ENCODE assay signal across 8 cellular contexts in the genomic region with DNA sequence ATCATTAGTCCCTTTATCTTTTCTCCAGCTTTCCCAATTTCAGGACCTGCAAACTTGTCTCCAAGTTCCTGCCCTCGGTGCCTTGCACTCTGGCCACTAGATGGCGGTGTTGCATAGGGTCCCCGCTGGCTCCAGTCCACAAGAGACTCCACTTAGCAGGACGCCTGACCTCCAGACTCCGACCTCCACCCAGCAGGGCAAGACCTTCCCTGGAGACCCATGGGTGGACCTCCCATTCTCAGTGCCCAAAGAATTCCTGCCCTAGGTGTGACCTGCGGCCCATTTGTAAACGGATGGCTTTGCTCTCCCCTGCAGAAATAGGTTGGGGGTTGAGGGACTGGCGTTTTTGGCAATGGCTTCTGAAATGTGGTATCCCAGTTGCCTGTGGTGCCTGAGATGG.
A peak's percentile ranks its signal among the peaks of the same experiment; 100 is the strongest.
DNase-seq lines count a peak whose midpoint lies in the region; ATAC-seq and TF ChIP-seq lines count a peak whose summit lies in the region.

No MANE protein-coding gene starts in this region.

- no peak overlapping the region for H3K4me3 Mint-ChIP-seq in T-helper 17 cell

- H3K4me1 ChIP-seq in adipocyte (ENCODE audit: control insufficient read depth, insufficient read depth, low read length) (peaks cover 11% of the 10 kb centered on the region), heart right ventricle (peaks cover 0 to 14% (median 4%) of the 10 kb centered on the region in 9 donors)

- H3K4me3 ChIP-seq in adipocyte (ENCODE audit: low read length) (no peak overlapping the region), heart right ventricle (no peak overlapping the region)

- WGBS in heart right ventricle, 2 donors = 14 to 20% methylated on average over 8 of the region's 8 CpGs

- ATAC-seq in T-helper 17 cell (peak; percentile 72), heart right ventricle (peak; percentile 71 to 94 (median 87)), HG03457 (IDR thresholded peaks at IDR 0.05; ENCODE audit: unreplicated experiment) (no peak), HG03095 (IDR thresholded peaks at IDR 0.05; ENCODE audit: unreplicated experiment) (no peak)

- peak; percentile 87 for TF ChIP-seq CTCF in GM12872 (IDR thresholded peaks at IDR 0.05; ENCODE audit: insufficient read depth, low read depth, low read length)
- TF ChIP-seq CTCF in heart right ventricle (IDR thresholded peaks at IDR 0.05) = peak; percentile 95 to 99 (median 97)

- H3K27me3 ChIP-seq in adipocyte (replicated peaks; ENCODE audit: control insufficient read depth, insufficient read depth, low read length) (no peaks in the 10 kb centered on the region), heart right ventricle (peaks cover 0 to 50% (median 14%) of the 10 kb centered on the region in 7 donors)

- H3K36me3 ChIP-seq in adipocyte (ENCODE audit: control insufficient read depth, insufficient read depth, low read length, severe bottlenecking) (no peaks in the 10 kb centered on the region), heart right ventricle (no peaks in the 10 kb centered on the region)

- H3K36me3 Mint-ChIP-seq in T-helper 17 cell (ENCODE audit: low read depth) = peaks cover 2% of the 10 kb centered on the region

- H3K27ac ChIP-seq in heart right ventricle = no peak overlapping the region

- DNase-seq in M059J (ENCODE audit: low read depth) = peak; percentile 61
- DNase-seq in T-helper 17 cell = peak; percentile 55 to 69 (median 61)
- peak; percentile 89 for DNase-seq in adipocyte (ENCODE audit: low read depth)
- DNase-seq in heart right ventricle = peak; percentile 81 to 84
- DNase-seq in retina = peak; percentile 80

- H3K9ac ChIP-seq in adipocyte (ENCODE audit: low read length) = no peak overlapping the region

- H3K27me3 Mint-ChIP-seq in T-helper 17 cell = peaks cover 25% of the 10 kb centered on the region

- intact Hi-C loops in heart right ventricle (cut with DNase I) = loop anchor here (1.0 to 10.0 kb wide), 9 partner anchors 56 to 286 kb away; a partner anchor contains a TSS

- peaks cover 5% of the 10 kb centered on the region for H3K4me1 Mint-ChIP-seq in T-helper 17 cell

- H3K9me3 ChIP-seq in T-helper 17 cell (ENCODE audit: control insufficient read depth, low read length, poor library complexity, severe bottlenecking) (no peaks in the 10 kb centered on the region), adipocyte (ENCODE audit: control insufficient read depth, low read length) (no peaks in the 10 kb centered on the region), heart right ventricle (peaks cover 0 to 5% (median 0%) of the 10 kb centered on the region in 11 donors)

- peak overlapping the region; percentile 56 for H3K27ac Mint-ChIP-seq in T-helper 17 cell

Comparison
In these comparisons a context has a peak if more than half of its experiments do, and no peak if none do; other contexts are left out.
1. ATAC-seq: peak in T-helper 17 cell (single experiment) and heart right ventricle (8 of 8); none in HG03457 (single experiment) and HG03095 (single experiment).
2. Peak in every context shown above with its lines, with median percentiles within 50 percentile points of each other: DNase-seq.